Comparison of ENCODE assay signal across 9 cellular contexts in the genomic region with DNA sequence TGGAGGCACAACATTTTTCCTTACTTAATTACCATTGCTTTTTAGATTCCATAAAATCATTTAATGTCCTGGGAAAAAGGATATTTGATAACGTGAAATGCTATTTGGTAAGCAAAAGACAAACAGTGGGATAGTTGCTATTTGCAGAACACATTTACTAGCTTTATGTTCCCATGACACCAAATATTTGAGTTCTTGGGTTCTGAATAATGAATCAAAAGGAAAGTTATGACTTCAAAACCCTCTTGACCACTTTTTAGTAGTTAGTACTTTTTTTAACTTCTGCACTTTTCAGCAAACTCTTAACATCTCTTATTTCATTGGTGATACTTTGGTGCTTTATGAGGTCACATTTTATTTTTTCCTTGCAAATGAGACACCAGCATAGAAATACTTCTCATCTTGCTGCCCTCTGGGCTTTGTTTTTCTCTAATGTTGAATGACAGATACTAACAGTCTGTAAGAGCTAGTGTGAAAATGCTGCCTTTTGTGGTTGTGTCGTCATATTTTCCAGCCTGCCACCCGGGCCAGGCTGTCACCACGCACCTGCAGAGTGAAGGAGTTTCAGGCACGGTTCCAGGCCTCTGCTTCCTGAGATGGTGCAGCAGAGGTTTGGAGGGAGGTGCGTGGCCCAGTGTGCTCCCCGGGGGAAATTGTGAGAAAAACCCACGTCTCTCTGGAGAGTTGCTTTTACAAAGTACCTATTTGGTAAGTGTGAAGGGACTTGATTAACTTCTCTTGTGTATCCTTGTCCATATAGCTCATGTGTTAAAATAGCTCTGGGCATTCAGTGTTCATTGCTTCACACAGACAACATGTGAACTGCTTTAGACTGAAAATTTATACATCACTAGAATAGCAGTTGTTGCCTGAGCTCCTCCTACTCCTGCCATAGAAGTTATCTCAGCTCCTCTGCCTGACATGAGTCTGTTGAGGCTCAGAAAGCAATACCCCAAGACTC. TPM values are rescaled to one million over a fixed set of nuclear protein-coding genes. Genes with fewer than 3 reads are reported as not detected.
DNase-seq lines count a peak whose midpoint lies in the region; ATAC-seq and TF ChIP-seq lines count a peak whose summit lies in the region.
"Had no signal": no experiment of that assay in that cellular context is flagged by ENCODE, and none has a peak within 500 bp of the region (broad histone marks: within the 10 kb centered on the region; RNA-seq: fewer than 3 reads in every experiment).

No MANE protein-coding gene starts in this region.

- H3K4me3 ChIP-seq in CD8-positive, alpha-beta memory T cell (ENCODE audit: low read length) = no peak overlapping the region
- H3K4me3 ChIP-seq in tibial nerve = no peak overlapping the region
- H3K4me3 ChIP-seq in WERI-Rb-1 (ENCODE audit: low read depth, low read length) = no peak overlapping the region

- no peaks in the 10 kb centered on the region for H3K36me3 ChIP-seq in CD8-positive, alpha-beta memory T cell (ENCODE audit: insufficient read depth, low read length)
- H3K36me3 ChIP-seq in tibial nerve = no peaks in the 10 kb centered on the region
- H3K36me3 ChIP-seq in WERI-Rb-1 = no peaks in the 10 kb centered on the region

- H3K4me3 Mint-ChIP-seq in CD8-positive, alpha-beta memory T cell = peak overlapping the region in 6 of 7 donors; percentile 20 to 64 (median 50)
- no peak overlapping the region for H3K4me3 Mint-ChIP-seq in HFFc6
- H3K4me3 Mint-ChIP-seq: dendritic cell treated with granulocyte-macrophage colony-stimulating factor and Interleukin-4, amounts not matched to agents 40 ng/mL and 50 ng/mL, for 4 days had no signal

- H3K36me3 Mint-ChIP-seq in CD8-positive, alpha-beta memory T cell = no peaks in the 10 kb centered on the region
- H3K36me3 Mint-ChIP-seq in HFFc6 (ENCODE audit: low read depth) = no peaks in the 10 kb centered on the region

- peaks cover 0 to 2% of the 10 kb centered on the region in 2 donors for H3K27me3 Mint-ChIP-seq in CD8-positive, alpha-beta memory T cell
- peaks cover 6% of the 10 kb centered on the region for H3K27me3 Mint-ChIP-seq in HFFc6 (ENCODE audit: insufficient read depth)

- 62 to 65% methylated on average over 8 of the region's 8 CpGs for WGBS in tibial nerve, 2 donors

- H3K4me1 Mint-ChIP-seq in CD8-positive, alpha-beta memory T cell = peaks cover 27 to 30% (median 30%) of the 10 kb centered on the region in 3 donors
- H3K4me1 Mint-ChIP-seq in HFFc6 (ENCODE audit: low read depth) = no peaks in the 10 kb centered on the region

- DNase-seq in CD8-positive, alpha-beta memory T cell = peak; percentile 28 to 82 (median 45)
- DNase-seq in activated T-cell treated with anti-CD3 and anti-CD28 coated beads for 24 hours (ENCODE audit: low read depth) = peak; percentile 62
- peak; percentile 75 for DNase-seq in stimulated activated CD4-positive, alpha-beta T cell treated with anti-CD3 and anti-CD28 coated beads, Interleukin-1b, Interleukin-23, amount 100 ng/mL, for 48 hours
- DNase-seq in tibial nerve (ENCODE audit: low spot score in 2 of 2) = no peak
- DNase-seq in WERI-Rb-1 = no peak
- no peak for DNase-seq in HFFc6

- TF ChIP-seq POLR2A in tibial nerve (IDR thresholded peaks at IDR 0.05) = no peak

- H3K9me3 Mint-ChIP-seq in CD8-positive, alpha-beta memory T cell = peaks cover 0 to 2% (median 0%) of the 10 kb centered on the region in 5 donors
- no peaks in the 10 kb centered on the region for H3K9me3 Mint-ChIP-seq in HFFc6
- H3K9me3 Mint-ChIP-seq: dendritic cell treated with granulocyte-macrophage colony-stimulating factor and Interleukin-4, amounts not matched to agents 40 ng/mL and 50 ng/mL, for 4 days had no signal

- POLR2A ChIA-PET in CD8-positive, alpha-beta memory T cell (lab: Charles Lee) = no interaction called here

- peaks cover 21% of the 10 kb centered on the region for H3K4me1 ChIP-seq in CD8-positive, alpha-beta memory T cell (ENCODE audit: insufficient read depth, low read length)
- H3K4me1 ChIP-seq in tibial nerve = no peaks in the 10 kb centered on the region

- TF ChIP-seq CTCF in tibial nerve (IDR thresholded peaks at IDR 0.05) (no peak), WERI-Rb-1 (IDR thresholded peaks at IDR 0.05; ENCODE audit: low read depth, low read length) (no peak), HFFc6 (IDR thresholded peaks at IDR 0.05) (no peak)

- H3K27me3 ChIP-seq in CD8-positive, alpha-beta memory T cell (ENCODE audit: insufficient read depth, low read length, poor library complexity, severe bottlenecking) = no peaks in the 10 kb centered on the region
- H3K27me3 ChIP-seq in tibial nerve (no peaks in the 10 kb centered on the region), WERI-Rb-1 (ENCODE audit: insufficient read depth, low read depth, severe bottlenecking) (peaks cover 15% of the 10 kb centered on the region)

- no peak overlapping the region for H3K27ac ChIP-seq in CD8-positive, alpha-beta memory T cell (ENCODE audit: low read depth, low read length)
- H3K27ac ChIP-seq in tibial nerve = no peak overlapping the region
- no peak overlapping the region for H3K27ac ChIP-seq in WERI-Rb-1

- CTCF ChIA-PET in CD8-positive, alpha-beta memory T cell (lab: Charles Lee) = no interaction called here

- peak overlapping the region; percentile 51 to 94 (median 82) for H3K27ac Mint-ChIP-seq in CD8-positive, alpha-beta memory T cell
- H3K27ac Mint-ChIP-seq in HFFc6 = no peak overlapping the region
- H3K27ac Mint-ChIP-seq: dendritic cell treated with granulocyte-macrophage colony-stimulating factor and Interleukin-4, amounts not matched to agents 40 ng/mL and 50 ng/mL, for 4 days had no signal

- no peak for TF ChIP-seq EP300 in tibial nerve (IDR thresholded peaks at IDR 0.05)

- H3K9me3 ChIP-seq in CD8-positive, alpha-beta memory T cell (ENCODE audit: low read length) = no peaks in the 10 kb centered on the region
- H3K9me3 ChIP-seq in tibial nerve (no peaks in the 10 kb centered on the region), WERI-Rb-1 (ENCODE audit: severe bottlenecking) (no peaks in the 10 kb centered on the region)

- ATAC-seq in GM19468 (IDR thresholded peaks at IDR 0.05; ENCODE audit: extremely low read depth, unreplicated experiment) (peak; percentile 65), HG03565 (IDR thresholded peaks at IDR 0.05; ENCODE audit: unreplicated experiment) (peak; percentile 79)

RNA-seq across cellular contexts. Expression of a gene that starts 34.7 kb away (rescaled TPM):
- 10 to 100 TPM; 34.6 to 37.5 TPM for total RNA-seq in CD8-positive, alpha-beta memory T cell
- polyA plus RNA-seq in CD8-positive, alpha-beta memory T cell = 80.4 TPM
- total RNA-seq in tibial nerve = 10 to 100 TPM; 19.4 to 30.4 (median 27.3) TPM
- 10 to 100 TPM; 17.1 to 23.2 (median 21.6) TPM for total RNA-seq in HFFc6 (2021; fragmentation: NEBNext Ultra II Directional; extraction: Animal tissue kit (Norgen Biotek cat#: 25700))

Comparison
In these comparisons a context has a peak if more than half of its experiments do, and no peak if none do; other contexts are left out.
1. DNase-seq: peak in CD8-positive, alpha-beta memory T cell (5 of 5), activated T-cell treated with anti-CD3 and anti-CD28 coated beads for 24 hours (single experiment) and stimulated activated CD4-positive, alpha-beta T cell treated with anti-CD3 and anti-CD28 coated beads, Interleukin-1b, Interleukin-23, amount 100 ng/mL, for 48 hours (single experiment); none in tibial nerve (0 of 2), WERI-Rb-1 (single experiment) and HFFc6 (single experiment).